38 cellular contexts compared by ENCODE assay signal in genomic region chr22:38906024-38906423, GRCh38. TPM values are rescaled to one million over a fixed set of nuclear protein-coding genes. Genes with fewer than 3 reads are reported as not detected.
"Had no signal": no experiment of that assay in that cellular context is flagged by ENCODE, and none has a peak within 500 bp of the region (broad histone marks: within the 10 kb centered on the region; RNA-seq: fewer than 3 reads in every experiment).

No MANE protein-coding gene starts in this region.

- H3K27me3 ChIP-seq: adrenal gland, body of pancreas, brain microvascular endothelial cell, breast epithelium had no signal

- H3K36me3 Mint-ChIP-seq: activated naive CD8-positive, alpha-beta T cell treated with anti-CD3 and anti-CD28 coated beads for 36 hours had no signal

- DNase-seq: activated B cell treated with CpG ODN at 0.5 μM for 24 hours; activated CD4-positive, alpha-beta memory T cell treated with anti-CD3 and anti-CD28 coated beads for 36 hours; activated CD4-positive, alpha-beta T cell treated with anti-CD3 and anti-CD28 coated beads for 4 hours; activated CD4-positive, alpha-beta T cell treated with anti-CD3 and anti-CD28 coated beads, Interleukin-2, amount 10 ng/mL, durations not matched to agents 24 days and 14 days; activated CD4-positive, alpha-beta T cell treated with anti-CD3 and anti-CD28 coated beads, Interleukin-2, amount 50 U/mL, for 1 hour; activated CD4-positive, alpha-beta T cell treated with anti-CD3 and anti-CD28 coated beads, Interleukin-2, amount 50 U/mL, for 4 hours; activated CD4-positive, CD25-positive, alpha-beta regulatory T cell treated with anti-CD3 and anti-CD28 coated beads, Interleukin-2, amount 50 U/mL, for 72 hours; activated CD8-positive, alpha-beta memory T cell treated with anti-CD3 and anti-CD28 coated beads, Interleukin-2, amount 50 U/mL, for 4 hours; activated CD8-positive, alpha-beta T cell treated with anti-CD3 and anti-CD28 coated beads for 36 hours; activated gamma-delta T cell; activated naive CD4-positive, alpha-beta T cell; activated naive CD4-positive, alpha-beta T cell treated with anti-CD3 and anti-CD28 coated beads for 36 hours; activated naive CD4-positive, alpha-beta T cell treated with anti-CD3 and anti-CD28 coated beads, Interleukin-2, amount 50 U/mL, for 16 hours; activated naive CD8-positive, alpha-beta T cell treated with anti-CD3 and anti-CD28 coated beads for 36 hours; activated T-cell treated with anti-CD3 and anti-CD28 coated beads for 4 hours; activated T-cell treated with anti-CD3 and anti-CD28 coated beads, Interleukin-2, amount 50 U/mL, for 1 hour; activated T-cell treated with anti-CD3 and anti-CD28 coated beads, Interleukin-2, amount 50 U/mL, for 4 hours; activated T-cell treated with anti-CD3 and anti-CD28 coated beads, Interleukin-2, amount 50 U/mL, for 72 hours; adrenal gland; amniotic stem cell; aorta; body of pancreas; brain microvascular endothelial cell; central memory CD4-positive, alpha-beta T cell; SW 1271; T-helper 1 cell; T-helper 2 cell; T-helper 9 cell had no signal

- H3K27ac ChIP-seq: adrenal gland, body of pancreas, brain microvascular endothelial cell, breast epithelium, VCaP had no signal

- H3K36me3 ChIP-seq: adrenal gland, brain microvascular endothelial cell, breast epithelium had no signal

- H3K4me1 ChIP-seq: adrenal gland, body of pancreas, breast epithelium had no signal

- H3K9me3 ChIP-seq: adrenal gland, body of pancreas, breast epithelium had no signal

- H3K4me3 Mint-ChIP-seq: activated B cell treated with CpG ODN at 0.5 μM for 24 hours; activated CD4-positive, alpha-beta memory T cell treated with anti-CD3 and anti-CD28 coated beads for 36 hours; activated CD4-positive, alpha-beta T cell treated with anti-CD3 and anti-CD28 coated beads, Interleukin-2, amount 10 ng/mL, durations not matched to agents 24 days and 14 days; activated CD8-positive, alpha-beta T cell treated with anti-CD3 and anti-CD28 coated beads for 36 hours; activated naive CD4-positive, alpha-beta T cell treated with anti-CD3 and anti-CD28 coated beads for 36 hours; activated naive CD8-positive, alpha-beta T cell treated with anti-CD3 and anti-CD28 coated beads for 36 hours; activated T-cell treated with anti-CD3 and anti-CD28 coated beads, Interleukin-2, amount 50 U/mL, for 4 hours; activated T-cell treated with anti-CD3 and anti-CD28 coated beads, Interleukin-2, amount 50 U/mL, for 72 hours; activated T-helper 1 cell treated with anti-CD3 and anti-CD28 coated beads, Interleukin-12 subunit alpha, Interleukin-12 subunit beta, Interleukin-2, Interleukin-4 antibody, amounts not matched to agents 30 ng/mL and 10 ng/mL and 1 ng/mL, durations not matched to agents 14 hours and 24 hours and 36 hours; activated T-helper 17 cell treated with anti-CD3 and anti-CD28 coated beads, Interleukin-2, amount 50 U/mL, for 72 hours; T-helper 1 cell treated with Interleukin-12 subunit alpha and Interleukin-12 subunit beta and Interleukin-4 antibody, amounts not matched to agents 30 μg/mL and 1 μg/mL, for 36 hours; T-helper 2 cell treated with Interferon-gamma antibody and Interleukin-4, amounts not matched to agents 5 μg/mL and 100 μg/mL, for 36 hours had no signal

- FAIRE-seq: astrocyte, TTC549 had no signal

- ATAC-seq: activated CD8-positive, alpha-beta T cell treated with anti-CD3 and anti-CD28 coated beads for 36 hours; activated naive CD4-positive, alpha-beta T cell treated with anti-CD3 and anti-CD28 coated beads, Interleukin-2, amount 50 U/mL, for 72 hours; activated T-cell treated with anti-CD3 and anti-CD28 coated beads, Interleukin-2, amount 50 U/mL, for 4 hours; activated T-cell treated with anti-CD3 and anti-CD28 coated beads, Interleukin-2, amount 50 U/mL, for 72 hours; activated T-helper 17 cell treated with anti-CD3 and anti-CD28 coated beads, Interleukin-2, amount 50 U/mL, for 72 hours; body of pancreas had no signal

- H3K27ac Mint-ChIP-seq: activated B cell treated with CpG ODN at 0.5 μM for 24 hours; activated CD4-positive, alpha-beta memory T cell treated with anti-CD3 and anti-CD28 coated beads for 36 hours; activated CD4-positive, alpha-beta T cell treated with anti-CD3 and anti-CD28 coated beads, Interleukin-2, amount 10 ng/mL, durations not matched to agents 24 days and 14 days; activated CD8-positive, alpha-beta T cell treated with anti-CD3 and anti-CD28 coated beads for 36 hours; activated naive CD4-positive, alpha-beta T cell treated with anti-CD3 and anti-CD28 coated beads for 36 hours; activated naive CD4-positive, alpha-beta T cell treated with anti-CD3 and anti-CD28 coated beads, Interleukin-2, amount 50 U/mL, for 72 hours; activated naive CD8-positive, alpha-beta T cell treated with anti-CD3 and anti-CD28 coated beads for 36 hours; activated T-cell treated with anti-CD3 and anti-CD28 coated beads, Interleukin-2, amount 50 U/mL, for 72 hours; activated T-helper 1 cell treated with anti-CD3 and anti-CD28 coated beads, Interleukin-12 subunit alpha, Interleukin-12 subunit beta, Interleukin-2, Interleukin-4 antibody, amounts not matched to agents 30 ng/mL and 10 ng/mL and 1 ng/mL, durations not matched to agents 14 hours and 24 hours and 36 hours; activated T-helper 17 cell treated with anti-CD3 and anti-CD28 coated beads, Interleukin-2, amount 50 U/mL, for 72 hours; T-helper 1 cell treated with Interleukin-12 subunit alpha and Interleukin-12 subunit beta and Interleukin-4 antibody, amounts not matched to agents 30 μg/mL and 1 μg/mL, for 36 hours; T-helper 2 cell treated with Interferon-gamma antibody and Interleukin-4, amounts not matched to agents 5 μg/mL and 100 μg/mL, for 36 hours had no signal

- H3K4me3 ChIP-seq: adrenal gland, body of pancreas, breast epithelium had no signal

RNA-seq across cellular contexts. Expression of gene APOBEC3A, which starts 51.4 kb away (rescaled TPM):
- total RNA-seq: activated B cell treated with CpG ODN at 0.5 μM for 24 hours; activated CD4-positive, alpha-beta T cell treated with anti-CD3 and anti-CD28 coated beads, Interleukin-2, amount 10 ng/mL, durations not matched to agents 24 days and 14 days; activated CD8-positive, alpha-beta memory T cell treated with anti-CD3 and anti-CD28 coated beads for 36 hours; activated CD8-positive, alpha-beta T cell treated with anti-CD3 and anti-CD28 coated beads for 36 hours; activated naive CD4-positive, alpha-beta T cell treated with anti-CD3 and anti-CD28 coated beads for 36 hours; activated naive CD4-positive, alpha-beta T cell treated with anti-CD3 and anti-CD28 coated beads, Interleukin-2, amount 50 U/mL, for 72 hours; activated naive CD8-positive, alpha-beta T cell treated with anti-CD3 and anti-CD28 coated beads for 36 hours; activated T-helper 1 cell treated with anti-CD3 and anti-CD28 coated beads, Interleukin-12 subunit alpha, Interleukin-12 subunit beta, Interleukin-2, Interleukin-4 antibody, amounts not matched to agents 30 ng/mL and 10 ng/mL and 1 ng/mL, durations not matched to agents 14 hours and 24 hours and 36 hours; activated T-helper 17 cell treated with anti-CD3 and anti-CD28 coated beads, Interleukin-2, amount 50 U/mL, for 72 hours; astrocyte; body of pancreas had no signal
